In genomic region chr20:33585413-33585812, GRCh38 we compare ENCODE assay signal across 16 cellular contexts.
DNase-seq lines count a peak whose midpoint lies in the region; ATAC-seq, FAIRE-seq and TF ChIP-seq lines count a peak whose summit lies in the region.
"Had no signal": no experiment of that assay in that cellular context is flagged by ENCODE, and none has a peak within 500 bp of the region (broad histone marks: within the 10 kb centered on the region; RNA-seq: fewer than 3 reads in every experiment).

No MANE protein-coding gene starts in this region.

- no peaks in the 10 kb centered on the region for H3K9me3 Mint-ChIP-seq in endodermal cell
- H3K9me3 Mint-ChIP-seq: CD14-positive monocyte; CD4-positive, alpha-beta memory T cell; GM23338 had no signal

- no peaks in the 10 kb centered on the region for H3K9me3 ChIP-seq in A549
- H3K9me3 ChIP-seq in endodermal cell (ENCODE audit: control insufficient read depth, low read length): no peaks in the 10 kb centered on the region
- H3K9me3 ChIP-seq in HepG2 (ENCODE audit: low read length): no peaks in the 10 kb centered on the region
- H3K9me3 ChIP-seq: BLaER1 had no signal

- DNase-seq in A549 (ENCODE audit: low read depth in 1 of 2, low spot score in 1 of 2) (no peak), NCI-H69 (lab: John Stamatoyannopoulos, UW) (peak; percentile 79), endodermal cell (no peak), renal cortical epithelial cell (ENCODE audit: low read depth) (peak; percentile 42), HepG2 (ENCODE audit: low spot score) (no peak), GM12892 (ENCODE audit: insufficient read length) (no peak), brain microvascular endothelial cell (no peak), HPDE6-E6E7 (ENCODE audit: extremely low spot score) (no peak)
- DNase-seq: CD4-positive, alpha-beta memory T cell; DMS79 treated with DMSO at 0.1 percent for 48 hours; GF-D8 had no signal

- H3K4me1 ChIP-seq in A549: peaks cover 15% of the 10 kb centered on the region; the same call in 2 of the 3 replicates
- H3K4me1 ChIP-seq in endodermal cell (ENCODE audit: control insufficient read depth, insufficient read depth, low read length): no peaks in the 10 kb centered on the region
- 0 out of 2 replicates have a peak, but pooled peaks cover 6% of the 10 kb centered on the region for H3K4me1 ChIP-seq in HepG2 (ENCODE audit: insufficient read depth, low read length)
- H3K4me1 ChIP-seq: BLaER1 had no signal

- ATAC-seq in A549 (no peak), HepG2 (no peak)
- ATAC-seq: GM23338, HCT116 had no signal

- no peak overlapping the region for H3K4me2 ChIP-seq in A549
- H3K4me2 ChIP-seq in HepG2 (ENCODE audit: low read depth, low read length): no peak overlapping the region
- H3K4me2 ChIP-seq: BLaER1, GM23338 had no signal

- TF ChIP-seq RAD21 in A549 (conservative IDR thresholded peaks at IDR 0.05 in 1 of 2, IDR thresholded peaks at IDR 0.05 in 1 of 2): no peak
- no peak for TF ChIP-seq RAD21 in HepG2 (CRISPR knock-in tag; IDR thresholded peaks at IDR 0.05)

- WGBS in A549 (ENCODE audit: missing lambda C conversion rate): 88% methylated on average over 4 of the region's 4 CpGs
- 96 to 100% methylated on average over 2 to 4 of the region's 4 CpGs for WGBS in endodermal cell (ENCODE audit: insufficient coverage in 1 of 2, insufficient read length in 1 of 2), 2 experiments
- 95% methylated on average over 4 of the region's 4 CpGs for WGBS in HepG2 (ENCODE audit: low lambda C conversion rate)

- no peak overlapping the region for H3K4me3 Mint-ChIP-seq in endodermal cell
- H3K4me3 Mint-ChIP-seq: CD14-positive monocyte; CD4-positive, alpha-beta memory T cell; GM23338 had no signal

- no peaks in the 10 kb centered on the region for H3K27me3 Mint-ChIP-seq in endodermal cell (ENCODE audit: insufficient read depth)
- H3K27me3 Mint-ChIP-seq: CD4-positive, alpha-beta memory T cell had no signal

- H4K20me1 ChIP-seq in HepG2 (ENCODE audit: insufficient read depth, low read length): no peaks in the 10 kb centered on the region

- TF ChIP-seq CTCF in A549 (IDR thresholded peaks at IDR 0.05) (no peak), endodermal cell (conservative IDR thresholded peaks at IDR 0.05) (no peak), HepG2 (CRISPR knock-in tag; IDR thresholded peaks at IDR 0.05) (no peak), brain microvascular endothelial cell (IDR thresholded peaks at IDR 0.05; ENCODE audit: low read depth, low read length, missing control alignments) (no peak)

- H3K27me3 ChIP-seq in endodermal cell (ENCODE audit: control insufficient read depth, insufficient read depth, low read length, poor library complexity, severe bottlenecking) (no peaks in the 10 kb centered on the region), HepG2 (ENCODE audit: control insufficient read depth in 1 of 2, insufficient read depth in 2 of 2, low read length in 2 of 2) (no peaks in the 10 kb centered on the region), brain microvascular endothelial cell (replicated peaks) (no peaks in the 10 kb centered on the region)
- H3K27me3 ChIP-seq: BLaER1 had no signal

- POLR2A ChIA-PET in A549 (lab: Yijun Ruan, JAX) (no interaction called here), HepG2 (lab: Yijun Ruan, JAX) (interaction anchor here (1.7 kb wide), 1 partner anchor 9 kb away, joined by 4 read pairs; no protein-coding TSS in a partner anchor)

- peak overlapping the region; percentile 27 for H3K27ac Mint-ChIP-seq in endodermal cell
- H3K27ac Mint-ChIP-seq: CD4-positive, alpha-beta memory T cell; GM23338 had no signal

- in situ Hi-C loops in HepG2 (cut with HindIII; ENCODE audit: extremely low pct_ligation_motif_present, low pct_unique_long_range_greater_than_20kb): no loop called here
- in situ Hi-C loops in brain microvascular endothelial cell (cut with HindIII; ENCODE audit: low pct_ligation_motif_present, low sequenced_read_pairs): no loop called here

- TF ChIP-seq POLR2A in A549 (IDR thresholded peaks at IDR 0.05; ENCODE audit: low read length) (no peak), HepG2 (IDR thresholded peaks at IDR 0.05; ENCODE audit: insufficient read depth in 1 of 2, low read depth in 2 of 2, low read length in 2 of 2) (no peak), GM12892 (IDR thresholded peaks at IDR 0.05; ENCODE audit: low read depth, low read length) (no peak)

- peaks cover 11% of the 10 kb centered on the region for H3K4me1 Mint-ChIP-seq in endodermal cell
- H3K4me1 Mint-ChIP-seq: CD14-positive monocyte had no signal

- intact Hi-C loops in HepG2 (cut with micrococcal nuclease; ENCODE audit: unreplicated experiment): no loop called here

- no peak for TF ChIP-seq EP300 in A549 (IDR thresholded peaks at IDR 0.05)
- no peak for TF ChIP-seq EP300 in HepG2 (IDR thresholded peaks at IDR 0.05; ENCODE audit: low read depth in 2 of 2, low read length in 2 of 2)
- no peak for TF ChIP-seq EP300 in HepG2 (CRISPR knock-in tag; IDR thresholded peaks at IDR 0.05; ENCODE audit: borderline replicate concordance)

- H3K4me3 ChIP-seq in A549: no peak overlapping the region
- H3K4me3 ChIP-seq in endodermal cell (ENCODE audit: low read length): no peak overlapping the region
- no peak overlapping the region for H3K4me3 ChIP-seq in HepG2 (replicated peaks in 1 of 3; ENCODE audit: insufficient read depth in 1 of 3, low read depth in 2 of 3, low read length in 3 of 3)
- no peak overlapping the region for H3K4me3 ChIP-seq in brain microvascular endothelial cell (ENCODE audit: low read depth, low read length)
- H3K4me3 ChIP-seq: BLaER1, GM23338 had no signal

- H3K36me3 ChIP-seq in endodermal cell (ENCODE audit: control insufficient read depth, insufficient read depth, low read length): no peaks in the 10 kb centered on the region
- H3K36me3 ChIP-seq in HepG2 (replicated peaks in 1 of 2; ENCODE audit: control insufficient read depth in 1 of 2, insufficient read depth in 2 of 2, low read length in 2 of 2): no peaks in the 10 kb centered on the region
- no peaks in the 10 kb centered on the region for H3K36me3 ChIP-seq in brain microvascular endothelial cell (replicated peaks)
- H3K36me3 ChIP-seq: BLaER1 had no signal

- H3K27ac ChIP-seq in A549 (no peak overlapping the region), endodermal cell (ENCODE audit: low read depth, low read length) (no peak overlapping the region), HepG2 (ENCODE audit: extremely low read length, insufficient read depth, low read length) (no peak overlapping the region), brain microvascular endothelial cell (no peak overlapping the region)
- H3K27ac ChIP-seq: 22Rv1, BLaER1 had no signal

- no peak overlapping the region for H3K9ac ChIP-seq in endodermal cell (ENCODE audit: extremely low read depth, low read length, poor library complexity, severe bottlenecking)
- no peak overlapping the region for H3K9ac ChIP-seq in HepG2 (ENCODE audit: insufficient read depth, low read depth, low read length)
- H3K9ac ChIP-seq: BLaER1 had no signal

- FAIRE-seq in A549 (lab: Jason Lieb, UNC) (peak; percentile 63), HepG2 (lab: Jason Lieb, UNC) (no peak), GM12892 (lab: Jason Lieb, UNC) (no peak)

- peaks cover 1% of the 10 kb centered on the region for H3K36me3 Mint-ChIP-seq in endodermal cell (ENCODE audit: low read depth)
- H3K36me3 Mint-ChIP-seq: CD14-positive monocyte had no signal

- BruUV-seq in HepG2 (replicated peaks; lab: Mats Ljungman, UMichigan): no TSS peak

- CTCF ChIA-PET in A549 (lab: Yijun Ruan, JAX) (interaction anchor here (1.8 kb wide), 1 partner anchor 13 kb away, joined by 5 read pairs; no protein-coding TSS in a partner anchor), HepG2 (lab: Yijun Ruan, JAX; ENCODE audit: low intra/inter-chr PET ratio, low total read pairs) (no interaction called here)

- H2AFZ ChIP-seq in HepG2 (ENCODE audit: low read length): no peak overlapping the region
- H2AFZ ChIP-seq: GM23338 had no signal

- H3K79me2 ChIP-seq in HepG2 (ENCODE audit: insufficient read depth, low read length): peaks cover 3% of the 10 kb centered on the region

TF ChIP-seq in A549, 52 proteins besides CTCF, POLR2A, EP300 and RAD21 (continues in another document):
- no peak for TF ChIP-seq RCOR1 (IDR thresholded peaks at IDR 0.05; ENCODE audit: low read depth, low read length)
- TF ChIP-seq TP53 (CRISPR knock-in tag; IDR thresholded peaks at IDR 0.05): no peak
- TF ChIP-seq SMC3 (IDR thresholded peaks at IDR 0.05): no peak
- TF ChIP-seq NPAS2 (CRISPR knock-in tag; IDR thresholded peaks at IDR 0.05; ENCODE audit: borderline replicate concordance): no peak
- no peak for TF ChIP-seq MAFK (IDR thresholded peaks at IDR 0.05; ENCODE audit: partially characterized antibody)
- TF ChIP-seq HOXB13 (CRISPR knock-in tag; IDR thresholded peaks at IDR 0.05; ENCODE audit: low read depth): no peak
- TF ChIP-seq ATOH8 (CRISPR knock-in tag; IDR thresholded peaks at IDR 0.05; ENCODE audit: low read depth): no peak

TF ChIP-seq in HepG2, 621 proteins besides CTCF, POLR2A, EP300 and RAD21 (continues in another document):
- TF ChIP-seq AFF4 (CRISPR knock-in tag; IDR thresholded peaks at IDR 0.05): no peak

Comparison
In these comparisons a context has a peak if more than half of its experiments do, and no peak if none do; other contexts are left out.
1. DNase-seq: peak in NCI-H69 (single experiment) and renal cortical epithelial cell (single experiment); none in A549 (0 of 2), endodermal cell (single experiment), HepG2 (single experiment), GM12892 (single experiment), brain microvascular endothelial cell (single experiment) and HPDE6-E6E7 (single experiment).